ENCODE assay signal across 35 cellular contexts in the genomic region with DNA sequence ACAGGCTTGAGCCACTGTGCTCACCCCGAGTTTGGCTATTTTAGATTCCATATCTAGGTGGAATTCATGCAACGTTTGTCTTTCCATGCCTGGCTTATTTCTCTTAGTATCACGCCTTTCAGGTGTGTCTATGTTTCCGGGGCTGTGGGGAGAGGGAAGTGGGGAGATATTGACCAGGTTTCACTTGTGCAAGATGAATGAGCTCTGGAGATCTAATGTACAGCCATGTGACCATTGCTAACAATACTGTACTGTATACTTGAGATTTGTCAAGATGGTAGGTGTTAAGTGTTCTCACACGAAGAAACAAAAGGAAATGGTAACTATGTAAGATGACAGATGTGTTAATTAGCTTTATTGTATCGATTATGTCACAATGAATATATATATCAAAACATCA.
"Had no signal": no experiment of that assay in that cellular context is flagged by ENCODE, and none has a peak within 500 bp of the region (broad histone marks: within the 10 kb centered on the region; RNA-seq: fewer than 3 reads in every experiment).

No MANE protein-coding gene starts in this region.

- H3K4me3 Mint-ChIP-seq: activated CD4-positive, alpha-beta memory T cell treated with anti-CD3 and anti-CD28 coated beads, Interleukin-2, amount 10 ng/mL, durations not matched to agents 7 days and 5 days; activated CD4-positive, alpha-beta T cell treated with anti-CD3 and anti-CD28 coated beads for 36 hours; activated CD4-positive, alpha-beta T cell treated with anti-CD3 and anti-CD28 coated beads, Interleukin-2, amount 10 ng/mL, durations not matched to agents 7 days and 5 days; activated CD8-positive, alpha-beta memory T cell treated with anti-CD3 and anti-CD28 coated beads, Interleukin-2, amount 10 ng/mL, durations not matched to agents 7 days and 5 days; activated CD8-positive, alpha-beta T cell treated with anti-CD3 and anti-CD28 coated beads, Interleukin-2, amount 10 ng/mL, durations not matched to agents 7 days and 5 days; activated naive CD4-positive, alpha-beta T cell treated with anti-CD3 and anti-CD28 coated beads, Interleukin-2, amount 10 ng/mL, durations not matched to agents 7 days and 5 days; activated naive CD8-positive, alpha-beta T cell treated with anti-CD3 and anti-CD28 coated beads for 36 hours; activated T-cell treated with anti-CD3 and anti-CD28 coated beads, Interleukin-2, amount 50 U/mL, for 24 hours; T-cell; T-helper 1 cell treated with Interleukin-12 subunit alpha and Interleukin-12 subunit beta and Interleukin-4 antibody, amounts not matched to agents 30 μg/mL and 1 μg/mL, for 36 hours; T-helper 2 cell treated with Interferon-gamma antibody and Interleukin-4, amounts not matched to agents 5 μg/mL and 100 μg/mL, for 36 hours had no signal

- H3K27ac Mint-ChIP-seq: activated CD4-positive, alpha-beta memory T cell treated with anti-CD3 and anti-CD28 coated beads, Interleukin-2, amount 10 ng/mL, durations not matched to agents 7 days and 5 days; activated CD4-positive, alpha-beta T cell treated with anti-CD3 and anti-CD28 coated beads for 36 hours; activated CD4-positive, alpha-beta T cell treated with anti-CD3 and anti-CD28 coated beads, Interleukin-2, amount 10 ng/mL, durations not matched to agents 7 days and 5 days; activated CD8-positive, alpha-beta memory T cell treated with anti-CD3 and anti-CD28 coated beads, Interleukin-2, amount 10 ng/mL, durations not matched to agents 7 days and 5 days; activated CD8-positive, alpha-beta T cell treated with anti-CD3 and anti-CD28 coated beads, Interleukin-2, amount 10 ng/mL, durations not matched to agents 7 days and 5 days; activated naive CD4-positive, alpha-beta T cell treated with anti-CD3 and anti-CD28 coated beads, Interleukin-2, amount 10 ng/mL, durations not matched to agents 7 days and 5 days; activated naive CD4-positive, alpha-beta T cell treated with anti-CD3 and anti-CD28 coated beads, Interleukin-2, amount 50 U/mL, for 72 hours; activated naive CD8-positive, alpha-beta T cell treated with anti-CD3 and anti-CD28 coated beads for 36 hours; activated T-cell treated with anti-CD3 and anti-CD28 coated beads, Interleukin-2, amount 50 U/mL, for 24 hours; T-cell; T-helper 1 cell treated with Interleukin-12 subunit alpha and Interleukin-12 subunit beta and Interleukin-4 antibody, amounts not matched to agents 30 μg/mL and 1 μg/mL, for 36 hours; T-helper 2 cell treated with Interferon-gamma antibody and Interleukin-4, amounts not matched to agents 5 μg/mL and 100 μg/mL, for 36 hours had no signal

- H3K4me3 ChIP-seq: adrenal gland, body of pancreas, breast epithelium had no signal

- DNase-seq: activated CD4-positive, alpha-beta memory T cell treated with anti-CD3 and anti-CD28 coated beads, Interleukin-2, amount 10 ng/mL, durations not matched to agents 7 days and 5 days; activated CD4-positive, alpha-beta T cell treated with anti-CD3 and anti-CD28 coated beads for 1 hour; activated CD4-positive, alpha-beta T cell treated with anti-CD3 and anti-CD28 coated beads for 36 hours; activated CD4-positive, alpha-beta T cell treated with anti-CD3 and anti-CD28 coated beads for 48 hours; activated CD4-positive, alpha-beta T cell treated with anti-CD3 and anti-CD28 coated beads, Interleukin-2, amount 10 ng/mL, durations not matched to agents 7 days and 5 days; activated CD4-positive, alpha-beta T cell treated with anti-CD3 and anti-CD28 coated beads, Interleukin-2, amount 50 U/mL, for 48 hours; activated CD4-positive, CD25-positive, alpha-beta regulatory T cell; activated CD8-positive, alpha-beta memory T cell treated with anti-CD3 and anti-CD28 coated beads for 24 hours; activated CD8-positive, alpha-beta memory T cell treated with anti-CD3 and anti-CD28 coated beads, Interleukin-2, amount 10 ng/mL, durations not matched to agents 7 days and 5 days; activated CD8-positive, alpha-beta memory T cell treated with anti-CD3 and anti-CD28 coated beads, Interleukin-2, amount 50 U/mL, for 48 hours; activated CD8-positive, alpha-beta T cell treated with anti-CD3 and anti-CD28 coated beads, Interleukin-2, amount 10 ng/mL, durations not matched to agents 7 days and 5 days; activated effector memory CD4-positive, alpha-beta T cell treated with anti-CD3 and anti-CD28 coated beads, Interleukin-2, amount 50 U/mL, for 16 hours; activated gamma-delta T cell treated with Interleukin-2 at 50 U/mL for 16 hours; activated naive CD4-positive, alpha-beta T cell; activated naive CD4-positive, alpha-beta T cell treated with anti-CD3 and anti-CD28 coated beads, Interleukin-2, amount 10 ng/mL, durations not matched to agents 7 days and 5 days; activated naive CD8-positive, alpha-beta T cell treated with anti-CD3 and anti-CD28 coated beads for 36 hours; activated T-cell treated with anti-CD3 and anti-CD28 coated beads, Interleukin-2, amount 50 U/mL, for 24 hours; activated T-cell treated with anti-CD3 and anti-CD28 coated beads, Interleukin-2, amount 50 U/mL, for 48 hours; adrenal gland; amniotic stem cell; aorta; body of pancreas; brain microvascular endothelial cell; central memory CD4-positive, alpha-beta T cell; T-cell; T-helper 2 cell; T-helper 9 cell had no signal

- H3K9me3 Mint-ChIP-seq: activated CD4-positive, alpha-beta T cell treated with anti-CD3 and anti-CD28 coated beads, Interleukin-2, amount 10 ng/mL, durations not matched to agents 7 days and 5 days had no signal

- H3K27me3 ChIP-seq: adrenal gland, body of pancreas, brain microvascular endothelial cell, breast epithelium had no signal

- ATAC-seq: activated CD4-positive, alpha-beta T cell treated with anti-CD3 and anti-CD28 coated beads for 36 hours; activated CD4-positive, CD25-positive, alpha-beta regulatory T cell treated with anti-CD3 and anti-CD28 coated beads, Interleukin-2, amount 50 U/mL, for 24 hours; activated CD8-positive, alpha-beta memory T cell treated with anti-CD3 and anti-CD28 coated beads, Interleukin-2, amount 10 ng/mL, durations not matched to agents 7 days and 5 days; activated CD8-positive, alpha-beta T cell treated with anti-CD3 and anti-CD28 coated beads, Interleukin-2, amount 10 ng/mL, durations not matched to agents 7 days and 5 days; activated naive CD4-positive, alpha-beta T cell treated with anti-CD3 and anti-CD28 coated beads, Interleukin-2, amount 50 U/mL, for 72 hours; body of pancreas; T-cell had no signal

- H3K4me1 ChIP-seq: adrenal gland, breast epithelium had no signal

- H3K4me1 Mint-ChIP-seq: activated CD4-positive, alpha-beta memory T cell treated with anti-CD3 and anti-CD28 coated beads, Interleukin-2, amount 10 ng/mL, durations not matched to agents 7 days and 5 days; activated CD4-positive, alpha-beta T cell treated with anti-CD3 and anti-CD28 coated beads for 36 hours; activated CD4-positive, alpha-beta T cell treated with anti-CD3 and anti-CD28 coated beads, Interleukin-2, amount 10 ng/mL, durations not matched to agents 7 days and 5 days; activated CD8-positive, alpha-beta memory T cell treated with anti-CD3 and anti-CD28 coated beads, Interleukin-2, amount 10 ng/mL, durations not matched to agents 7 days and 5 days; activated naive CD4-positive, alpha-beta T cell treated with anti-CD3 and anti-CD28 coated beads, Interleukin-2, amount 10 ng/mL, durations not matched to agents 7 days and 5 days; activated naive CD8-positive, alpha-beta T cell treated with anti-CD3 and anti-CD28 coated beads for 36 hours; T-cell had no signal

- FAIRE-seq: astrocyte, TTC549 had no signal

- H3K36me3 Mint-ChIP-seq: activated CD8-positive, alpha-beta memory T cell treated with anti-CD3 and anti-CD28 coated beads, Interleukin-2, amount 10 ng/mL, durations not matched to agents 7 days and 5 days; activated naive CD4-positive, alpha-beta T cell treated with anti-CD3 and anti-CD28 coated beads, Interleukin-2, amount 10 ng/mL, durations not matched to agents 7 days and 5 days; activated naive CD4-positive, alpha-beta T cell treated with anti-CD3 and anti-CD28 coated beads, Interleukin-2, amount 50 U/mL, for 72 hours; activated naive CD8-positive, alpha-beta T cell treated with anti-CD3 and anti-CD28 coated beads for 36 hours; T-cell had no signal

- H3K27me3 Mint-ChIP-seq: activated CD4-positive, alpha-beta memory T cell treated with anti-CD3 and anti-CD28 coated beads, Interleukin-2, amount 10 ng/mL, durations not matched to agents 7 days and 5 days; activated CD4-positive, alpha-beta T cell treated with anti-CD3 and anti-CD28 coated beads for 36 hours; activated CD4-positive, alpha-beta T cell treated with anti-CD3 and anti-CD28 coated beads, Interleukin-2, amount 10 ng/mL, durations not matched to agents 7 days and 5 days; activated CD8-positive, alpha-beta memory T cell treated with anti-CD3 and anti-CD28 coated beads, Interleukin-2, amount 10 ng/mL, durations not matched to agents 7 days and 5 days; activated naive CD4-positive, alpha-beta T cell treated with anti-CD3 and anti-CD28 coated beads, Interleukin-2, amount 10 ng/mL, durations not matched to agents 7 days and 5 days; activated T-cell treated with anti-CD3 and anti-CD28 coated beads, Interleukin-2, amount 50 U/mL, for 24 hours; T-cell had no signal

- H3K36me3 ChIP-seq: adrenal gland, brain microvascular endothelial cell, breast epithelium had no signal

- H3K9me3 ChIP-seq: adrenal gland, body of pancreas had no signal

- H3K27ac ChIP-seq: adrenal gland, brain microvascular endothelial cell, breast epithelium, VCaP had no signal
